ENCODE assay signal across 8 cellular contexts in genomic region chr17:45341389-45342158, GRCh38. TPM values are rescaled to one million over a fixed set of nuclear protein-coding genes. Genes with fewer than 3 reads are reported as not detected.
A peak's percentile ranks its signal among the peaks of the same experiment; 100 is the strongest.
DNase-seq lines count a peak whose midpoint lies in the region; ATAC-seq and TF ChIP-seq lines count a peak whose summit lies in the region.

No MANE protein-coding gene starts in this region.

- TF ChIP-seq RAD21 in Ishikawa (IDR thresholded peaks at IDR 0.05; ENCODE audit: low read depth) = no peak; the same call in 1 of the 2 replicates

- H3K36me3 Mint-ChIP-seq in natural killer cell = no peaks in the 10 kb centered on the region
- H3K36me3 Mint-ChIP-seq in CD8-positive, alpha-beta T cell = no peaks in the 10 kb centered on the region

- no peak overlapping the region for H3K4me3 Mint-ChIP-seq in natural killer cell
- H3K4me3 Mint-ChIP-seq in CD8-positive, alpha-beta T cell = no peak overlapping the region

- intact Hi-C loops in lower lobe of right lung (cut with DNase I) (no loop called here), natural killer cell (cut with micrococcal nuclease) (no loop called here)
- intact Hi-C loops in CD8-positive, alpha-beta T cell (cut with DNase I, micrococcal nuclease) = no loop called here

- ATAC-seq in lower lobe of right lung = peak; percentile 45 to 46
- ATAC-seq in natural killer cell = no peak
- no peak for ATAC-seq in CD8-positive, alpha-beta T cell
- ATAC-seq in HG03280 (IDR thresholded peaks at IDR 0.05; ENCODE audit: unreplicated experiment) = no peak

- H3K4me1 Mint-ChIP-seq in natural killer cell = no peaks in the 10 kb centered on the region
- no peaks in the 10 kb centered on the region for H3K4me1 Mint-ChIP-seq in CD8-positive, alpha-beta T cell (ENCODE audit: low read depth)

- CTCF ChIA-PET in AG04450 (lab: Charles Lee) = no interaction called here
- CTCF ChIA-PET in CD8-positive, alpha-beta T cell (lab: Charles Lee) = interaction anchor here (0.8 to 1.6 kb wide), 2 partner anchors 44 to 50 kb away, joined by 3 to 5 read pairs; no protein-coding TSS in a partner anchor

- H3K27me3 ChIP-seq in AG04450 (ENCODE audit: control insufficient read depth, insufficient read depth, low read length) (no peaks in the 10 kb centered on the region), lower lobe of right lung (ENCODE audit: low read depth) (no peaks in the 10 kb centered on the region)
- H3K27me3 ChIP-seq in CD8-positive, alpha-beta T cell (ENCODE audit: insufficient read depth, low read length) = no peaks in the 10 kb centered on the region

- DNase-seq in AG04450 (ENCODE audit: low read depth, low spot score) = peak; percentile 63
- peak; percentile 53 for DNase-seq in lower lobe of right lung
- DNase-seq in natural killer cell = no peak
- DNase-seq in CD8-positive, alpha-beta T cell = no peak
- no peak for DNase-seq in activated CD4-positive, alpha-beta T cell treated with anti-CD3 and anti-CD28 coated beads for 1 hour

- no peak overlapping the region for H3K27ac Mint-ChIP-seq in natural killer cell
- H3K27ac Mint-ChIP-seq in CD8-positive, alpha-beta T cell = no peak overlapping the region

- H3K27ac ChIP-seq in AG04450 (ENCODE audit: low read depth, low read length) (peak overlapping the region; percentile 73), cingulate gyrus (ENCODE audit: low read depth, low read length) (peak overlapping the region; percentile 47), lower lobe of right lung (peak overlapping the region; percentile 54)
- H3K27ac ChIP-seq in CD8-positive, alpha-beta T cell (ENCODE audit: low read depth, low read length) = no peak overlapping the region

- H3K9me3 ChIP-seq in AG04450 (ENCODE audit: control insufficient read depth, insufficient read depth, low read length) = no peaks in the 10 kb centered on the region
- H3K9me3 ChIP-seq in lower lobe of right lung = no peaks in the 10 kb centered on the region
- no peaks in the 10 kb centered on the region for H3K9me3 ChIP-seq in CD8-positive, alpha-beta T cell (ENCODE audit: low read length)

- POLR2A ChIA-PET in AG04450 (lab: Yijun Ruan, JAX) = interaction anchor here (0.6 to 2.4 kb wide), 7 partner anchors 25 to 59 kb away, joined by 3 to 16 read pairs (median 4); partner anchors contain the start of gene MAP3K14
- POLR2A ChIA-PET in CD8-positive, alpha-beta T cell (lab: Charles Lee) = interaction anchor here (0.6 kb wide), 1 partner anchor 189 kb away, joined by 3 read pairs; no protein-coding TSS in a partner anchor

- peaks cover 52% of the 10 kb centered on the region for H3K4me1 ChIP-seq in lower lobe of right lung
- H3K4me1 ChIP-seq in CD8-positive, alpha-beta T cell (ENCODE audit: insufficient read depth, low read length) = no peaks in the 10 kb centered on the region

- H3K27me3 Mint-ChIP-seq in natural killer cell (ENCODE audit: low read depth in 2 of 2) = no peaks in the 10 kb centered on the region
- peaks cover 3% of the 10 kb centered on the region for H3K27me3 Mint-ChIP-seq in CD8-positive, alpha-beta T cell (ENCODE audit: low read depth)

- H3K4me3 ChIP-seq in AG04450 (ENCODE audit: low read depth, low read length) = peak overlapping the region; percentile 31
- no peak overlapping the region for H3K4me3 ChIP-seq in lower lobe of right lung
- H3K4me3 ChIP-seq in CD8-positive, alpha-beta T cell (ENCODE audit: low read depth, low read length) = no peak overlapping the region

- no peak for TF ChIP-seq CTCF in AG04450 (IDR thresholded peaks at IDR 0.05; ENCODE audit: low read depth, low read length)
- TF ChIP-seq CTCF in lower lobe of right lung (IDR thresholded peaks at IDR 0.05) = no peak
- no peak for TF ChIP-seq CTCF in natural killer cell (IDR thresholded peaks at IDR 0.05)
- no peak for TF ChIP-seq CTCF in CD8-positive, alpha-beta T cell (IDR thresholded peaks at IDR 0.05)

- H3K36me3 ChIP-seq in lower lobe of right lung = no peaks in the 10 kb centered on the region
- H3K36me3 ChIP-seq in CD8-positive, alpha-beta T cell (ENCODE audit: insufficient read depth, low read length) = no peaks in the 10 kb centered on the region

- no peaks in the 10 kb centered on the region for H3K9me3 Mint-ChIP-seq in natural killer cell
- no peaks in the 10 kb centered on the region for H3K9me3 Mint-ChIP-seq in CD8-positive, alpha-beta T cell

- TF ChIP-seq EP300 in Ishikawa (IDR thresholded peaks at IDR 0.05; ENCODE audit: borderline replicate concordance) = no peak

TF ChIP-seq in Ishikawa, 13 proteins besides CTCF, POLR2A, EP300 and RAD21:
- TF ChIP-seq TAF1 (IDR thresholded peaks at IDR 0.05; ENCODE audit: low read depth) (peak; percentile 35; the same call in 1 of the 2 replicates), CREB1 (IDR thresholded peaks at IDR 0.05; ENCODE audit: low read depth) (no peak), ZBTB7A (IDR thresholded peaks at IDR 0.05; ENCODE audit: low read depth) (no peak), REST (IDR thresholded peaks at IDR 0.05; ENCODE audit: low read depth) (no peak), FOXM1 (IDR thresholded peaks at IDR 0.05; ENCODE audit: borderline replicate concordance, low read depth) (no peak), MAX (IDR thresholded peaks at IDR 0.05) (peak; percentile 70), EGR1 (IDR thresholded peaks at IDR 0.05) (no peak), USF1 (IDR thresholded peaks at IDR 0.05) (no peak), TCF12 (IDR thresholded peaks at IDR 0.05; ENCODE audit: low read depth) (no peak), NFIC (IDR thresholded peaks at IDR 0.05) (no peak), YY1 (IDR thresholded peaks at IDR 0.05; ENCODE audit: low read depth) (no peak), TEAD4 (IDR thresholded peaks at IDR 0.05) (no peak)

RNA-seq across cellular contexts. Expression of gene MAP3K14, which starts 24.8 kb away (rescaled TPM):
- polyA plus RNA-seq in AG04450 (2011; rRNA removed) = 4.9 and 6.6 TPM in 2 replicates
- 6.9 and 7.2 TPM in 2 replicates for polyA minus RNA-seq in AG04450 (2011; rRNA and poly(A)+ RNA removed)
- total RNA-seq in lower lobe of right lung (9.3 TPM), natural killer cell (10 to 100 TPM; 28.0 to 31.9 (median 31.6) TPM)
- total RNA-seq in CD8-positive, alpha-beta T cell = 10 to 100 TPM; 38.1 to 39.1 TPM

Comparison
In these comparisons a context has a peak if more than half of its experiments do, and no peak if none do; other contexts are left out.
1. DNase-seq: peak in AG04450 (single experiment) and lower lobe of right lung (single experiment); none in natural killer cell (single experiment), CD8-positive, alpha-beta T cell (0 of 7) and activated CD4-positive, alpha-beta T cell treated with anti-CD3 and anti-CD28 coated beads for 1 hour (single experiment).
2. ATAC-seq: peak in lower lobe of right lung (2 of 2); none in natural killer cell (0 of 3), CD8-positive, alpha-beta T cell (single experiment) and HG03280 (single experiment).